ENCODE assay signal across 1 cellular context in genomic region chr12:22678175-22678574, GRCh38.
TF ChIP-seq lines count a peak whose summit lies in the region.

No MANE protein-coding gene starts in this region.

TF ChIP-seq in WTC11, 78 proteins besides CTCF, POLR2A, EP300 and RAD21 (continued from another document):
- no peak for TF ChIP-seq ZBTB43 (CRISPR knock-in tag; IDR thresholded peaks at IDR 0.05)
- TF ChIP-seq MXD4 (CRISPR knock-in tag; IDR thresholded peaks at IDR 0.05; ENCODE audit: borderline replicate concordance) = no peak
